In the genomic region with DNA sequence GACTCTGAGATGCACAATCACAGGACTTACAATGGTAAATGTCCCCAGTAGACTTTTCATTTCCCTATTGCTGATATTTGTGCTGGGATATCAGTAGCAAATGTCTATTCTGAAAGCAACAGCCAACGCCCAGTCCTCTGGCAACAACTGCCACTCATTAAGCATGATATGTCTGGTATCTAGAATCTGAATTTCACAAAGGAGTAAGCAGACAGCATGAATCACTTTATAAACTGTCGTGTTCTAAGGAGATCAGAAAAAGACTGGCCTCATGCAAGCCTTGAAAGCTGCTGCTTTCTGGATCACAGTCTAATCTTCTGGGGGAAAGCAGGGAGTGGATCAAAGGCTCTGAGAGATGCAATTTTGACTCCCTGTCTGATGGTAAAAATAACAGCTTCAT, we compare ENCODE assay signal across 1 cellular context.
TF ChIP-seq lines count a peak whose summit lies in the region.

No MANE protein-coding gene starts in this region.

TF ChIP-seq in endothelial cell of umbilical vein, 7 proteins besides CTCF, POLR2A, EP300 and RAD21 (continued from another document):
- TF ChIP-seq POLR2AphosphoS5 (IDR thresholded peaks at IDR 0.05; ENCODE audit: insufficient read depth, low read depth, low read length) (no peak), GATA2 (IDR thresholded peaks at IDR 0.05; ENCODE audit: insufficient read depth, insufficient read length, low read depth, low read length) (no peak), JUN (IDR thresholded peaks at IDR 0.05; ENCODE audit: borderline replicate concordance, insufficient read depth, insufficient read length, low read depth) (no peak)
